In genomic region chr17:82333279-82334171, GRCh38 we compare ENCODE assay signal across 1 cellular context.
TF ChIP-seq lines count a peak whose summit lies in the region.

SECTM1 (minus strand) TSS chr17:82333766; CDS start chr17:82327240, 6,526 bp downstream.

TF ChIP-seq in HCT116, 20 proteins besides CTCF, POLR2A, EP300 and RAD21 (continued from another document):
- TF ChIP-seq REST (IDR thresholded peaks at IDR 0.05; ENCODE audit: low read depth) (no peak), ATF3 (IDR thresholded peaks at IDR 0.05) (no peak)
